25 cellular contexts compared by ENCODE assay signal in the genomic region with DNA sequence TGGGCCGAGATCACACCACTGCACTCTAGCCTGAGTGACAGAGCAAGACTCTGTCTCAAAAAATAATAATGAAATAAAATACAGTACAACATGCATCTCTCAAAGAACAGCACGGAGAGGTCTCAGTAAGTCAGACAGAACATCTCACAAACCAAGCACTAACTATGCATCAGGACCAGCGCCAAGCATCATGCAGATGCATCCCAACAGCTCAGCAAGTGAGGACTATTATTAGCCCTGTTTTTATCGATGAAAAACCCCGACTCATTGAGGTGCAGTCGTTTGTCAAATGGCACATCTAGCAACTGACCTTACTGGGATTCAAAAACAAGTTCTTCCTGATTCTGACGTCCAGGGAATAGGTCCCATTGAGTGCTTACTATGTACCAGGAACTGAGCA. TPM values are rescaled to one million over a fixed set of nuclear protein-coding genes. Genes with fewer than 3 reads are reported as not detected.
DNase-seq lines count a peak whose midpoint lies in the region; ATAC-seq and TF ChIP-seq lines count a peak whose summit lies in the region.
"Had no signal": no experiment of that assay in that cellular context is flagged by ENCODE, and none has a peak within 500 bp of the region (broad histone marks: within the 10 kb centered on the region; RNA-seq: fewer than 3 reads in every experiment).

No MANE protein-coding gene starts in this region.

- peaks cover 0 to 33% of the 10 kb centered on the region in 2 donors for H3K4me1 ChIP-seq in right atrium auricular region
- peaks cover 14% of the 10 kb centered on the region for H3K4me1 ChIP-seq in body of pancreas

- intact Hi-C loops in left cardiac atrium (cut with DNase I) (loop anchor here in 1 of 2 donors (5.0 kb wide), 1 partner anchor 78 kb away; no protein-coding TSS in a partner anchor), body of pancreas (cut with DNase I) (no loop called here)

- TF ChIP-seq CTCF in right atrium auricular region (IDR thresholded peaks at IDR 0.05) (no peak), chondrocyte (IDR thresholded peaks at IDR 0.05) (no peak), neural crest cell (conservative IDR thresholded peaks at IDR 0.05) (no peak), type B pancreatic cell (conservative IDR thresholded peaks at IDR 0.05) (no peak), body of pancreas (IDR thresholded peaks at IDR 0.05) (no peak)

- H3K36me3 ChIP-seq in right atrium auricular region (peaks cover 3% of the 10 kb centered on the region), body of pancreas (replicated peaks in 1 of 2; ENCODE audit: insufficient read depth in 1 of 2, low read depth in 2 of 2) (no peaks in the 10 kb centered on the region)

- WGBS in body of pancreas, 2 donors, result 70 to 80% methylated on average over 7 of the region's 7 CpGs

- ATAC-seq in left cardiac atrium (no peak), body of pancreas (no peak)

- no peaks in the 10 kb centered on the region for H3K9me3 Mint-ChIP-seq in chondrocyte (ENCODE audit: low read depth)
- no peaks in the 10 kb centered on the region for H3K9me3 Mint-ChIP-seq in neural crest cell
- H3K9me3 Mint-ChIP-seq in type B pancreatic cell, result no peaks in the 10 kb centered on the region
- H3K9me3 Mint-ChIP-seq: CD8-positive, alpha-beta memory T cell had no signal

- H3K27me3 ChIP-seq in right atrium auricular region, result no peaks in the 10 kb centered on the region
- no peaks in the 10 kb centered on the region for H3K27me3 ChIP-seq in body of pancreas
- H3K27me3 ChIP-seq: SJSA1 had no signal

- H3K27ac Mint-ChIP-seq in chondrocyte (ENCODE audit: unreplicated experiment), result peak overlapping the region; percentile 55
- no peak overlapping the region for H3K27ac Mint-ChIP-seq in neural crest cell (ENCODE audit: unreplicated experiment)
- H3K27ac Mint-ChIP-seq in type B pancreatic cell, result peak overlapping the region; percentile 83

- H3K27me3 Mint-ChIP-seq in chondrocyte (ENCODE audit: low read depth), result no peaks in the 10 kb centered on the region
- no peaks in the 10 kb centered on the region for H3K27me3 Mint-ChIP-seq in neural crest cell (ENCODE audit: low read depth)
- no peaks in the 10 kb centered on the region for H3K27me3 Mint-ChIP-seq in type B pancreatic cell
- H3K27me3 Mint-ChIP-seq: IgD-negative memory B cell had no signal

- no peak overlapping the region for H3K4me3 ChIP-seq in right atrium auricular region
- no peak overlapping the region for H3K4me3 ChIP-seq in body of pancreas
- H3K4me3 ChIP-seq: SJSA1 had no signal

- H3K4me3 Mint-ChIP-seq in chondrocyte (ENCODE audit: unreplicated experiment) (no peak overlapping the region), neural crest cell (peak overlapping the region; percentile 66), type B pancreatic cell (peak overlapping the region; percentile 60)

- H3K4me1 Mint-ChIP-seq in chondrocyte (ENCODE audit: low read depth) (peaks cover 49% of the 10 kb centered on the region), neural crest cell (peaks cover 24% of the 10 kb centered on the region), type B pancreatic cell (ENCODE audit: unreplicated experiment) (peaks cover 23% of the 10 kb centered on the region)

- H3K9me3 ChIP-seq in right atrium auricular region (no peaks in the 10 kb centered on the region), body of pancreas (no peaks in the 10 kb centered on the region)
- H3K9me3 ChIP-seq: SJSA1 had no signal

- H3K27ac ChIP-seq in right atrium auricular region (peak overlapping the region; percentile 84 to 92), body of pancreas (no peak overlapping the region)
- H3K27ac ChIP-seq: C4-2B, RWPE1, SJSA1 had no signal

- H3K36me3 Mint-ChIP-seq in chondrocyte (ENCODE audit: low read depth) (peaks cover 2% of the 10 kb centered on the region), neural crest cell (ENCODE audit: low read depth) (peaks cover 1% of the 10 kb centered on the region), type B pancreatic cell (peaks cover 10% of the 10 kb centered on the region)

- no peak for DNase-seq in right atrium auricular region (ENCODE audit: low spot score)
- DNase-seq in left cardiac atrium, result no peak
- no peak for DNase-seq in chondrocyte (ENCODE audit: low spot score)
- no peak for DNase-seq in neural crest cell (ENCODE audit: low read depth, low spot score)
- no peak for DNase-seq in type B pancreatic cell (ENCODE audit: extremely low spot score, unreplicated experiment)
- no peak for DNase-seq in DMS114 treated with DMSO at 0.1 percent for 48 hours (lab: John Stamatoyannopoulos, UW; ENCODE audit: unreplicated experiment)
- no peak for DNase-seq in body of pancreas
- DNase-seq: Calu3; CD8-positive, alpha-beta memory T cell; GDM1; GOT3; HCEC 1CT; Karpas-422; MV-4-11; NCI-H1105 treated with DMSO at 0.1 percent for 48 hours; NCI-H2029 treated with DMSO at 0.1 percent for 48 hours; NCI-H345; NCI-H524; NCI-H774; NK-92 treated with Interleukin-12 subunit alpha and Interleukin-12 subunit beta, amount 100 ng/mL, for 24 hours had no signal

- TF ChIP-seq POLR2A in body of pancreas (IDR thresholded peaks at IDR 0.05), result no peak

RNA-seq across cellular contexts. Expression of a gene that starts 3.8 kb away (rescaled TPM):
- 10 to 100 TPM; 58.2 to 88.2 TPM for total RNA-seq in right atrium auricular region
- total RNA-seq in left cardiac atrium, result 100 to 1,000 TPM in 1 of 2 donors, 10 to 100 TPM in 1; 96.5 to 127 TPM
- 19.4 to 22.2 TPM (median 21.5 TPM) in 3 replicates for total RNA-seq in chondrocyte
- 19.0 and 21.0 TPM in 2 replicates for total RNA-seq in neural crest cell
- 15.3 and 18.6 TPM in 2 replicates for total RNA-seq in type B pancreatic cell (ENCODE audit: low replicate concordance)
- 10 to 100 TPM in 1 of 2 donors, 1 to 10 TPM in 1; 3.9 to 19.8 TPM for total RNA-seq in body of pancreas

RNA-seq across cellular contexts. Expression of a gene that starts 4.1 kb away (rescaled TPM):
- total RNA-seq in right atrium auricular region (100 to 1,000 TPM; 273 to 315 TPM), left cardiac atrium (100 to 1,000 TPM; 193 to 202 TPM), chondrocyte (478 to 514 TPM (median 487 TPM) in 3 replicates), neural crest cell (200 and 208 TPM in 2 replicates), type B pancreatic cell (ENCODE audit: low replicate concordance) (234 and 244 TPM in 2 replicates), body of pancreas (100 to 1,000 TPM; 155 to 162 TPM)

RNA-seq across cellular contexts. Expression of a gene that starts 45.6 kb away (rescaled TPM):
- total RNA-seq in right atrium auricular region, result 1 to 10 TPM in 1 of 2 donors, not detected in 1; 1.0 TPM
- under 1 TPM; 0.09 to 0.10 TPM for total RNA-seq in left cardiac atrium
- 0.20 to 0.53 TPM (median 0.46 TPM) in 3 replicates for total RNA-seq in chondrocyte
- 0.11 and 0.30 TPM in 2 replicates for total RNA-seq in neural crest cell
- total RNA-seq in type B pancreatic cell (ENCODE audit: low replicate concordance), result 0.12 TPM in 1 of 2 replicates, not detected in the other
- not detected for total RNA-seq in body of pancreas
- total RNA-seq: CD8-positive, alpha-beta memory T cell; HT1080 had no signal

RNA-seq across cellular contexts. Expression of a gene that starts 59.3 kb away (rescaled TPM):
- total RNA-seq in right atrium auricular region (10 to 100 TPM; 63.3 to 76.7 TPM), left cardiac atrium (100 to 1,000 TPM; 110 to 119 TPM), chondrocyte (99.9 to 136 TPM (median 100 TPM) in 3 replicates), neural crest cell (147 and 150 TPM in 2 replicates), type B pancreatic cell (ENCODE audit: low replicate concordance) (138 and 149 TPM in 2 replicates), body of pancreas (10 to 100 TPM; 46.2 to 96.2 TPM)

Comparison
In these comparisons a context has a peak if more than half of its experiments do, and no peak if none do; other contexts are left out.
1. H3K27ac ChIP-seq: peak in right atrium auricular region (2 of 2); none in body of pancreas (0 of 4).